ENCODE assay signal across 9 cellular contexts in the genomic region with DNA sequence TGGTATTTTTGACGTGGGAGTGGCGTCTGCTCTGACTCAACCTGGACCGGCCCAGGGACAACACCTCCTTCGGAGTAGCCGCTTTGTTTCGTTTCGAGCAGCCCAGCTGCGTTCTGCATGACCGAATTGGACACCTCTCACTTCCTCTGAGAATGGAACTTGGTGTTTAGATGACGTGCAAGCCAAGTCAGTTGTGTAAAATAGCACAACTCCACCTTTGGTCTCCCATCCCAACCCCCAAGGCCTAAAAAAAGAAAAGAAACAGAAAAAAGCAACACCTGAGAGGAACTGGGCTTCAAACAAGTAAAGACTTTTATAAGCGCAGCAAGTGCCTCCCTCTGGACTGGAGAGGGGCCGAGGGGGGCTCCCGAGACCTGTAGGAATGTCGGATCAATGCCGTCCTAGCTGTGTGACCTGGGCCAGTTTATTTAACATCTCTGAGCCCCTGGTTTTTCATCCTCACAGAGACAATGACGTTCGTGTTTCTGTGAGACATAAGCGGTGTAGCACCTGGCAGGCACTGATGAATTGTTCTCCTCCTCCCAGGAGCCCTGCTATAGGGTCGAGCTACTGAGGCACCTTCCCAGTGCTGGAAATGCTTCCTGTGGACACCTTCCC. TPM values are rescaled to one million over a fixed set of nuclear protein-coding genes. Genes with fewer than 3 reads are reported as not detected.
A peak's percentile ranks its signal among the peaks of the same experiment; 100 is the strongest.
DNase-seq lines count a peak whose midpoint lies in the region; ATAC-seq and TF ChIP-seq lines count a peak whose summit lies in the region.
"Had no signal": no experiment of that assay in that cellular context is flagged by ENCODE, and none has a peak within 500 bp of the region (broad histone marks: within the 10 kb centered on the region; RNA-seq: fewer than 3 reads in every experiment).

No MANE protein-coding gene starts in this region.

- DNase-seq in SW480 (ENCODE audit: low spot score) (peak; percentile 83), brain microvascular endothelial cell (peak; percentile 76), non-pigmented ciliary epithelial cell (ENCODE audit: low read depth) (peak; percentile 91), dedifferentiated amniotic fluid mesenchymal stem cell (ENCODE audit: extremely low spot score) (no peak), NCI-H510A treated with DMSO at 0.1 percent for 48 hours (lab: John Stamatoyannopoulos, UW) (no peak), SK-N-SH (no peak)

- TF ChIP-seq CTCF in brain microvascular endothelial cell (IDR thresholded peaks at IDR 0.05; ENCODE audit: low read depth, low read length, missing control alignments) (no peak), SK-N-SH (IDR thresholded peaks at IDR 0.05) (no peak)

- no peaks in the 10 kb centered on the region for H3K79me2 ChIP-seq in SK-N-SH (ENCODE audit: insufficient read depth)

- H4K20me1 ChIP-seq in SK-N-SH (ENCODE audit: insufficient read depth): no peaks in the 10 kb centered on the region

- no peak for TF ChIP-seq RAD21 in SK-N-SH (IDR thresholded peaks at IDR 0.05; ENCODE audit: low read length)

- no peak overlapping the region for H3K9ac ChIP-seq in SK-N-SH

- CTCF ChIA-PET in SK-N-SH (lab: Yijun Ruan, JAX): interaction anchor here (0.7 to 5.8 kb wide), 4 partner anchors 9 to 191 kb away, joined by 3 to 112 read pairs (median 26); no protein-coding TSS in a partner anchor

- H3K27me3 ChIP-seq in brain microvascular endothelial cell (replicated peaks) (no peaks in the 10 kb centered on the region), SK-N-SH (ENCODE audit: insufficient read depth) (no peaks in the 10 kb centered on the region)

- ATAC-seq in GM18868 (IDR thresholded peaks at IDR 0.05; ENCODE audit: unreplicated experiment) (peak; percentile 76), HG02885 (IDR thresholded peaks at IDR 0.05; ENCODE audit: poor library complexity, unreplicated experiment) (peak; percentile 88)

- no peak overlapping the region for H3K4me2 ChIP-seq in SK-N-SH

- H3K4me1 ChIP-seq in SK-N-SH (ENCODE audit: control insufficient read depth in 1 of 2, insufficient read depth in 2 of 2, low read depth in 1 of 2, low read length in 1 of 2): peaks cover 9 to 17% of the 10 kb centered on the region in 2 experiments; a peak in 3 of 4 replicates

- WGBS in SK-N-SH (ENCODE audit: low lambda C conversion rate): 94% methylated on average over 19 of the region's 19 CpGs

- TF ChIP-seq EP300 in SK-N-SH (IDR thresholded peaks at IDR 0.05; ENCODE audit: borderline replicate concordance in 1 of 2, low read depth in 1 of 2, low read length in 1 of 2): no peak

- H3K9me3 ChIP-seq in SK-N-SH: no peaks in the 10 kb centered on the region; the same call in 1 of the 2 replicates
- H3K9me3 ChIP-seq: thoracic aorta had no signal

- no peak overlapping the region for H3K4me3 ChIP-seq in brain microvascular endothelial cell (ENCODE audit: low read depth, low read length)
- H3K4me3 ChIP-seq in SK-N-SH (ENCODE audit: low read depth in 2 of 2, low read length in 1 of 2): no peak overlapping the region
- H3K4me3 ChIP-seq: thoracic aorta had no signal

- peaks cover 4% of the 10 kb centered on the region for H3F3A ChIP-seq in SK-N-SH (replicated peaks; ENCODE audit: insufficient read depth)

- POLR2A ChIA-PET in SK-N-SH (lab: Yijun Ruan, JAX): no interaction called here

- H2AFZ ChIP-seq in SK-N-SH (ENCODE audit: low read depth): no peak overlapping the region

- no peaks in the 10 kb centered on the region for H3K9me2 ChIP-seq in SK-N-SH

- in situ Hi-C loops in brain microvascular endothelial cell (cut with HindIII; ENCODE audit: low pct_ligation_motif_present, low sequenced_read_pairs): no loop called here

- H3K36me3 ChIP-seq in brain microvascular endothelial cell (replicated peaks): no peaks in the 10 kb centered on the region
- H3K36me3 ChIP-seq in SK-N-SH (replicated peaks in 1 of 2; ENCODE audit: control insufficient read depth in 1 of 2, insufficient read depth in 2 of 2, low read length in 1 of 2): no peaks in the 10 kb centered on the region
- H3K36me3 ChIP-seq: thoracic aorta had no signal

- peak overlapping the region; percentile 48 for H3K27ac ChIP-seq in brain microvascular endothelial cell
- H3K27ac ChIP-seq in SK-N-SH (ENCODE audit: low read depth in 2 of 2, low read length in 1 of 2): 0 out of 4 replicates have a peak overlapping the region, but pooled peaks of 1 of the 2 experiments have one; percentile 13
- H3K27ac ChIP-seq: thoracic aorta had no signal

TF ChIP-seq in SK-N-SH, 30 proteins besides CTCF, POLR2A, EP300 and RAD21 (continues in another document):
- TF ChIP-seq RFX5 (IDR thresholded peaks at IDR 0.05; ENCODE audit: low read length): no peak
- TF ChIP-seq GATA2 (CRISPR knock-in tag; IDR thresholded peaks at IDR 0.05): no peak
- TF ChIP-seq FOSL2 (IDR thresholded peaks at IDR 0.05; ENCODE audit: borderline replicate concordance, low read depth): no peak
- TF ChIP-seq FOXM1 (IDR thresholded peaks at IDR 0.05; ENCODE audit: low read depth): no peak
- no peak for TF ChIP-seq NRF1 (IDR thresholded peaks at IDR 0.05; ENCODE audit: low read depth, low read length)
- TF ChIP-seq TEAD4 (IDR thresholded peaks at IDR 0.05; ENCODE audit: borderline replicate concordance, insufficient read depth): no peak
- TF ChIP-seq MAX (IDR thresholded peaks at IDR 0.05; ENCODE audit: low read depth): no peak
- no peak for TF ChIP-seq ELF1 (IDR thresholded peaks at IDR 0.05)
- no peak for TF ChIP-seq REST (IDR thresholded peaks at IDR 0.05; ENCODE audit: low read depth, low read length)
- TF ChIP-seq JUND (IDR thresholded peaks at IDR 0.05): no peak
- TF ChIP-seq CHD2 (IDR thresholded peaks at IDR 0.05; ENCODE audit: low read length, partially characterized antibody): no peak
- TF ChIP-seq MEF2A (IDR thresholded peaks at IDR 0.05; ENCODE audit: borderline replicate concordance, low read depth): no peak
- TF ChIP-seq TCF12 (IDR thresholded peaks at IDR 0.05): no peak
- TF ChIP-seq, protein P1, sequence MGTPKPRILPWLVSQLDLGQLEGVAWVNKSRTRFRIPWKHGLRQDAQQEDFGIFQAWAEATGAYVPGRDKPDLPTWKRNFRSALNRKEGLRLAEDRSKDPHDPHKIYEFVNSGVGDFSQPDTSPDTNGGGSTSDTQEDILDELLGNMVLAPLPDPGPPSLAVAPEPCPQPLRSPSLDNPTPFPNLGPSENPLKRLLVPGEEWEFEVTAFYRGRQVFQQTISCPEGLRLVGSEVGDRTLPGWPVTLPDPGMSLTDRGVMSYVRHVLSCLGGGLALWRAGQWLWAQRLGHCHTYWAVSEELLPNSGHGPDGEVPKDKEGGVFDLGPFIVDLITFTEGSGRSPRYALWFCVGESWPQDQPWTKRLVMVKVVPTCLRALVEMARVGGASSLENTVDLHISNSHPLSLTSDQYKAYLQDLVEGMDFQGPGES (IDR thresholded peaks at IDR 0.05; ENCODE audit: low read depth, low read length): no peak
- TF ChIP-seq, protein P2, sequence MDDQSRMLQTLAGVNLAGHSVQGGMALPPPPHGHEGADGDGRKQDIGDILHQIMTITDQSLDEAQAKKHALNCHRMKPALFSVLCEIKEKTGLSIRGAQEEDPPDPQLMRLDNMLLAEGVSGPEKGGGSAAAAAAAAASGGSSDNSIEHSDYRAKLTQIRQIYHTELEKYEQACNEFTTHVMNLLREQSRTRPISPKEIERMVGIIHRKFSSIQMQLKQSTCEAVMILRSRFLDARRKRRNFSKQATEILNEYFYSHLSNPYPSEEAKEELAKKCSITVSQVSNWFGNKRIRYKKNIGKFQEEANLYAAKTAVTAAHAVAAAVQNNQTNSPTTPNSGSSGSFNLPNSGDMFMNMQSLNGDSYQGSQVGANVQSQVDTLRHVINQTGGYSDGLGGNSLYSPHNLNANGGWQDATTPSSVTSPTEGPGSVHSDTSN (IDR thresholded peaks at IDR 0.05): no peak
- TF ChIP-seq MXI1 (IDR thresholded peaks at IDR 0.05; ENCODE audit: low read depth, low read length): no peak
- TF ChIP-seq NFIC (IDR thresholded peaks at IDR 0.05; ENCODE audit: borderline replicate concordance): no peak
- no peak for TF ChIP-seq USF2 (IDR thresholded peaks at IDR 0.05; ENCODE audit: borderline replicate concordance, low read depth, low read length)

RNA-seq across cellular contexts. Expression of gene SMNDC1, which starts 52.0 kb away (rescaled TPM):
- 13.3 and 14.2 TPM in 2 replicates for polyA plus RNA-seq in SK-N-SH (2012; rRNA removed)
- 15.5 and 22.5 TPM in 2 replicates for polyA plus RNA-seq in SK-N-SH (2012; cell fraction: cytosol; rRNA removed)
- polyA plus RNA-seq in SK-N-SH (2012; cell fraction: nucleus; rRNA removed): 8.8 and 15.4 TPM in 2 replicates

Comparison
In these comparisons a context has a peak if more than half of its experiments do, and no peak if none do; other contexts are left out.
1. DNase-seq: peak in SW480 (single experiment), brain microvascular endothelial cell (single experiment) and non-pigmented ciliary epithelial cell (single experiment); none in dedifferentiated amniotic fluid mesenchymal stem cell (single experiment), NCI-H510A treated with DMSO at 0.1 percent for 48 hours (single experiment) and SK-N-SH (single experiment).